In genomic region chr19:24166055-24166454, GRCh38 we compare ENCODE assay signal across 21 cellular contexts.
"Had no signal": no experiment of that assay in that cellular context is flagged by ENCODE, and none has a peak within 500 bp of the region (broad histone marks: within the 10 kb centered on the region; RNA-seq: fewer than 3 reads in every experiment).

No MANE protein-coding gene starts in this region.

- ATAC-seq: foreskin keratinocyte, left colon, lower lobe of right lung, right cardiac atrium, T-helper 17 cell, WTC11 had no signal

- H3K4me1 ChIP-seq: esophagus squamous epithelium, foreskin keratinocyte, lower lobe of right lung, prostate gland had no signal

- H3K36me3 ChIP-seq: lower lobe of right lung, prostate gland had no signal

- H3K4me3 ChIP-seq: coronary artery, esophagus squamous epithelium, lower lobe of right lung, prostate gland had no signal

- H3K9me3 ChIP-seq: prostate gland had no signal

- H3K27me3 ChIP-seq: esophagus squamous epithelium, foreskin keratinocyte had no signal

- DNase-seq: activated CD4-positive, alpha-beta memory T cell treated with anti-CD3 and anti-CD28 coated beads, Interleukin-2, amount 10 ng/mL, durations not matched to agents 7 days and 5 days; activated CD4-positive, alpha-beta T cell treated with anti-CD3 and anti-CD28 coated beads for 4 hours; activated naive CD4-positive, alpha-beta T cell treated with anti-CD3 and anti-CD28 coated beads, Interleukin-2, amount 10 ng/mL, durations not matched to agents 7 days and 5 days; activated T-cell treated with anti-CD3 and anti-CD28 coated beads, Interleukin-2, amount 50 U/mL, for 24 hours; central memory CD4-positive, alpha-beta T cell; effector CD4-positive, alpha-beta T cell; esophagus squamous epithelium; glutamatergic neuron; left colon; lower lobe of right lung; nephron progenitor cell; right cardiac atrium; small intestine; stimulated activated CD4-positive, alpha-beta T cell treated with anti-CD3 and anti-CD28 coated beads, Interleukin-4, amount 100 ng/mL, for 24 hours; stimulated activated naive CD4-positive, alpha-beta T cell; substantia nigra; T-helper 17 cell had no signal

- H3K27ac ChIP-seq: coronary artery, esophagus squamous epithelium, foreskin keratinocyte, lower lobe of right lung, prostate gland had no signal
